Comparison of ENCODE assay signal across 8 cellular contexts in genomic region chr17:60142872-60143499, GRCh38. TPM values are rescaled to one million over a fixed set of nuclear protein-coding genes. Genes with fewer than 3 reads are reported as not detected.
DNase-seq lines count a peak whose midpoint lies in the region; ATAC-seq and TF ChIP-seq lines count a peak whose summit lies in the region.

No MANE protein-coding gene starts in this region.

- DNase-seq in NCI-H1092 (lab: John Stamatoyannopoulos, UW) (peak; percentile 77), SK-N-DZ (ENCODE audit: low spot score) (peak; percentile 87), glomerular visceral epithelial cell (ENCODE audit: extremely low spot score) (peak; percentile 88), osteocyte (ENCODE audit: extremely low spot score, unreplicated experiment) (peak; percentile 91), tibial artery (peak; percentile 84 to 87)
- peak; percentile 81 for DNase-seq in activated naive CD4-positive, alpha-beta T cell treated with Interleukin-2 at 50 U/mL for 16 hours

- no peaks in the 10 kb centered on the region for H3K36me3 ChIP-seq in ACC112 (ENCODE audit: insufficient read depth, low read length)
- no peaks in the 10 kb centered on the region for H3K36me3 ChIP-seq in tibial artery

- peak overlapping the region; percentile 57 for H2AFZ ChIP-seq in ACC112 (ENCODE audit: low read length, unreplicated experiment)

- H3K27ac Mint-ChIP-seq in osteocyte (ENCODE audit: unreplicated experiment) = peak overlapping the region; percentile 50

- no peaks in the 10 kb centered on the region for H3K9me3 Mint-ChIP-seq in osteocyte (ENCODE audit: unreplicated experiment)

- no peaks in the 10 kb centered on the region for H3K79me2 ChIP-seq in ACC112 (ENCODE audit: control insufficient read depth, insufficient read depth, low read length, unreplicated experiment)

- H3K27ac ChIP-seq in ACC112 (ENCODE audit: low read depth, low read length) = no peak overlapping the region
- no peak overlapping the region for H3K27ac ChIP-seq in tibial artery

- H3K4me1 ChIP-seq in ACC112 (ENCODE audit: control insufficient read depth, insufficient read depth, low read length, unreplicated experiment) (peaks cover 7% of the 10 kb centered on the region), tibial artery (peaks cover 0 to 35% (median 27%) of the 10 kb centered on the region in 4 donors)

- H3K9me3 ChIP-seq in tibial artery = no peaks in the 10 kb centered on the region

- peak overlapping the region; percentile 68 for H3K4me3 ChIP-seq in ACC112 (ENCODE audit: low read depth, low read length)
- H3K4me3 ChIP-seq in tibial artery = peak overlapping the region in 1 of 2 donors; percentile 10

- peak; percentile 57 for ATAC-seq in GM19043 (IDR thresholded peaks at IDR 0.05; ENCODE audit: low read depth, unreplicated experiment)

- peak overlapping the region; percentile 71 for H3K4me3 Mint-ChIP-seq in osteocyte (ENCODE audit: unreplicated experiment)

- peak; percentile 86 for TF ChIP-seq CTCF in osteocyte (IDR thresholded peaks at IDR 0.05)
- peak; percentile 50 to 59 for TF ChIP-seq CTCF in tibial artery (IDR thresholded peaks at IDR 0.05)

- peaks cover 37% of the 10 kb centered on the region for H3K4me1 Mint-ChIP-seq in osteocyte (ENCODE audit: unreplicated experiment)

- no peaks in the 10 kb centered on the region for H3K36me3 Mint-ChIP-seq in osteocyte (ENCODE audit: unreplicated experiment)

- H3K27me3 Mint-ChIP-seq in osteocyte (ENCODE audit: unreplicated experiment) = peaks cover 45% of the 10 kb centered on the region

- H3K27me3 ChIP-seq in ACC112 (ENCODE audit: insufficient read depth, low read length) (peaks cover 55% of the 10 kb centered on the region), tibial artery (peaks cover 0 to 72% of the 10 kb centered on the region in 2 donors)

- intact Hi-C loops in tibial artery (cut with DNase I; ENCODE audit: low total_unique reads) = loop anchor here (10.0 kb wide), 1 partner anchor 292 kb away; no protein-coding TSS in a partner anchor

RNA-seq across cellular contexts. Expression of gene CA4, which starts 6.8 kb away (rescaled TPM):
- polyA plus RNA-seq in SK-N-DZ (2014; cell fraction: cytosol; rRNA removed) = not detected in 2 replicates
- polyA plus RNA-seq in SK-N-DZ (2014; cell fraction: nucleus; rRNA removed) = 0.65 TPM in 1 of 2 replicates, not detected in the other
- not detected in 2 replicates for total RNA-seq in osteocyte
